ENCODE assay signal across 1 cellular context in the genomic region with DNA sequence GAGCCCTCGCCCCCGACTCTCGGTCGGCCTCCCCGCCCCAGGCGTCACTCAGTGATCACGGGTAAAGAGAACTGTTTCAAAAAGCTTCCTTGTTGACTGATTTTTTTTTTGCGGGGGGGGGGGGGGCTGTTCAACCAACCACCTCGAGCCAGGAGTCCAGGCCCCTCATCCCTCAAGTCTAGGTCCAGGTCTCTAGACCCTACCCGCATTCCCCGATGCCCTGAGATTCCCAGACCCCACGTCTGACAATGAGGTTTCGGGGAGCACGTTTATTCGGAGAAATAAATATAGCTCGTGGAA.
TF ChIP-seq lines count a peak whose summit lies in the region.

No MANE protein-coding gene starts in this region.

TF ChIP-seq in GM12878, 131 proteins besides CTCF, POLR2A, EP300 and RAD21:
- no peak for TF ChIP-seq JUND (IDR thresholded peaks at IDR 0.05; ENCODE audit: low read depth, low read length)
